In the genomic region with DNA sequence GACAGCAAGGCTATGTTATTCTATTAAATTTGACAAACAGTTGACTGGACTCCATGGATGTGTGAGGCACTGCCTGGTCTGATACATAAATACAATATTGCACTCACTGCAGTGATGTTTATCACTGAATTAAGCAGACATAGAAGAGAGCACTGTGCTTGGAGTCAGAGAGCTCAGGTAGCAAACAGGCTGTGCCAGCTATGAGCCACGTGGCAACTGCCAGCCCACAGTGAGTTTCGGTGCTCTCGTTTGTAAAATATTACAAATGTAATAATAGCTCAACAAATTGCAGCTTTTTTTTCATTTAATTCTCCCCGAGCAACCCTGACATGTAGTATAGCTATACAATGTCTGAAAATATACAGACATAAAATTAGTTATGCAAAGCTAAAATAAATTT, we compare ENCODE assay signal across 24 cellular contexts.
"Had no signal": no experiment of that assay in that cellular context is flagged by ENCODE, and none has a peak within 500 bp of the region (broad histone marks: within the 10 kb centered on the region; RNA-seq: fewer than 3 reads in every experiment).

No MANE protein-coding gene starts in this region.

- H3K27ac Mint-ChIP-seq: dendritic cell treated with granulocyte-macrophage colony-stimulating factor and Interleukin-4, amounts not matched to agents 40 ng/mL and 50 ng/mL, for 4 days; mesothelial cell of epicardium; naive B cell; naive thymus-derived CD8-positive, alpha-beta T cell had no signal

- H3K27me3 Mint-ChIP-seq: dendritic cell treated with granulocyte-macrophage colony-stimulating factor and Interleukin-4, amounts not matched to agents 40 ng/mL and 50 ng/mL, for 4 days; naive B cell had no signal

- H3K4me1 ChIP-seq: colonic mucosa, esophagus muscularis mucosa, foreskin keratinocyte, gastroesophageal sphincter, heart left ventricle, left lung, lower lobe of right lung had no signal

- H3K36me3 ChIP-seq: colonic mucosa, esophagus muscularis mucosa, gastroesophageal sphincter, heart left ventricle, left lung, lower lobe of right lung had no signal

- H3K27ac ChIP-seq: colonic mucosa, dorsolateral prefrontal cortex, esophagus muscularis mucosa, foreskin keratinocyte, gastroesophageal sphincter, heart left ventricle, left lung, lower lobe of right lung had no signal

- H3K4me3 Mint-ChIP-seq: dendritic cell treated with granulocyte-macrophage colony-stimulating factor and Interleukin-4, amounts not matched to agents 40 ng/mL and 50 ng/mL, for 4 days; mesothelial cell of epicardium; naive B cell; naive thymus-derived CD8-positive, alpha-beta T cell had no signal

- FAIRE-seq: endothelial cell of umbilical vein, frontal cortex, islet of Langerhans, keratinocyte had no signal

- H3K36me3 Mint-ChIP-seq: mesothelial cell of epicardium; naive B cell; naive thymus-derived CD8-positive, alpha-beta T cell had no signal

- H3K27me3 ChIP-seq: colonic mucosa, dorsolateral prefrontal cortex, foreskin keratinocyte, gastroesophageal sphincter, heart left ventricle, left lung had no signal

- H3K4me3 ChIP-seq: colonic mucosa, dorsolateral prefrontal cortex, esophagus muscularis mucosa, gastroesophageal sphincter, heart left ventricle, left lung, lower lobe of right lung, mucosa of descending colon had no signal

- H3K9me3 Mint-ChIP-seq: dendritic cell treated with granulocyte-macrophage colony-stimulating factor and Interleukin-4, amounts not matched to agents 40 ng/mL and 50 ng/mL, for 4 days; mesothelial cell of epicardium; naive thymus-derived CD8-positive, alpha-beta T cell had no signal

- H3K4me1 Mint-ChIP-seq: mesothelial cell of epicardium; naive B cell; naive thymus-derived CD8-positive, alpha-beta T cell had no signal

- H3K9me3 ChIP-seq: colonic mucosa, esophagus muscularis mucosa, gastroesophageal sphincter, heart left ventricle, left lung, lower lobe of right lung, mucosa of descending colon had no signal

- ATAC-seq: foreskin keratinocyte; gastroesophageal sphincter; heart left ventricle; left cardiac atrium; left lung; left ventricle myocardium superior; lower lobe of right lung; mucosa of descending colon; naive thymus-derived CD8-positive, alpha-beta T cell had no signal

- DNase-seq: colonic mucosa; cortex of kidney; dorsolateral prefrontal cortex; effector CD4-positive, alpha-beta T cell; effector memory CD4-positive, alpha-beta T cell; foreskin keratinocyte; heart left ventricle; hippocampal formation; left cardiac atrium; left lung; left ventricle myocardium superior; lower lobe of right lung; mesenchymal stem cell; mucosa of descending colon; naive B cell; naive thymus-derived CD8-positive, alpha-beta T cell had no signal
